Comparison of ENCODE assay signal across 9 cellular contexts in the genomic region with DNA sequence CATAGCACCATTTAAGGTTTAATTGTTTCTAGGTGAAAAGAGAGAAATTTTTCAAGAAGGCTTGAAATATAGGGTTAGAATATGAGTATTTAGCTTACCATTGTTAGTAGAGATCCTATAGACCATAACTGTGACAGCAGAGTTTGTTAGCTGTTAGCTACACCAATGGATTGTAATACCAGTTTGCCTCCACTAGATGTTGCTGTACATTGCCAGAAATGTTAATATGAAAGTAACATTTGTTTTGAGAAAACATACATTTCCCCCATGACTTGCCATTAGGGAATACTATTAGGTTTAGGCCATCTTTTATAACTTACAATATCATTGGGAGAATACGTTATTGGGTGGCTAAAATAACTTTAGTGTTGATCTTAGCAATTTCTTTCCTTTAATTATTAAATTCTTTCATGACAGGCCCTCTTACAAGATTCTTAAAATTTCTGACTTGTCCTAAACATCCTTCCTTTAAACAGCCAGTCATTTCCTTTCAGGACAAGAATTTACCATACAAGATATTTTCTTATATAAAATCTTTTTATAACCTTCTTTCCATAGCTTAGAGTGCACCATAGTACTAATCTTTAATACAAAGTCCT. TPM values are rescaled to one million over a fixed set of nuclear protein-coding genes. Genes with fewer than 3 reads are reported as not detected.
DNase-seq lines count a peak whose midpoint lies in the region; ATAC-seq and TF ChIP-seq lines count a peak whose summit lies in the region.
"Had no signal": no experiment of that assay in that cellular context is flagged by ENCODE, and none has a peak within 500 bp of the region (broad histone marks: within the 10 kb centered on the region; RNA-seq: fewer than 3 reads in every experiment).

No MANE protein-coding gene starts in this region.

- ATAC-seq in CD4-positive, CD25-positive, alpha-beta regulatory T cell (ENCODE audit: low read depth in 2 of 2), result peak; percentile 34 to 44
- ATAC-seq in GM18907 (IDR thresholded peaks at IDR 0.05; ENCODE audit: unreplicated experiment) (peak; percentile 73), activated B cell treated with CpG ODN at 0.5 μM for 24 hours (ENCODE audit: low read depth) (peak; percentile 58), left cardiac atrium (peak; percentile 30 to 31), GM19023 (IDR thresholded peaks at IDR 0.05; ENCODE audit: unreplicated experiment) (no peak)

- POLR2A ChIA-PET in activated B cell treated with CpG ODN at 0.5 μM for 24 hours (lab: Charles Lee), result interaction anchor here (1.4 kb wide), 1 partner anchor 55 kb away, joined by 4 read pairs; a partner anchor contains a TSS

- H3K9me3 Mint-ChIP-seq in CD4-positive, CD25-positive, alpha-beta regulatory T cell, result peaks cover 0 to 2% (median 0%) of the 10 kb centered on the region in 7 donors
- H3K9me3 Mint-ChIP-seq in activated B cell treated with CpG ODN at 0.5 μM for 24 hours, result no peaks in the 10 kb centered on the region

- peaks cover 5% of the 10 kb centered on the region for H3K27me3 ChIP-seq in CD4-positive, CD25-positive, alpha-beta regulatory T cell (ENCODE audit: control insufficient read depth, insufficient read depth, low read length)

- H3K4me1 Mint-ChIP-seq in CD4-positive, CD25-positive, alpha-beta regulatory T cell, result peaks cover 0 to 9% (median 3%) of the 10 kb centered on the region in 4 donors
- H3K4me1 Mint-ChIP-seq in activated B cell treated with CpG ODN at 0.5 μM for 24 hours, result peaks cover 3% of the 10 kb centered on the region

- no peak overlapping the region for H3K27ac ChIP-seq in CD4-positive, CD25-positive, alpha-beta regulatory T cell (ENCODE audit: insufficient read depth, low read length, poor library complexity, severe bottlenecking)

- H3K4me3 ChIP-seq in CD4-positive, CD25-positive, alpha-beta regulatory T cell (ENCODE audit: low read depth, low read length), result no peak overlapping the region
- no peak overlapping the region for H3K4me3 ChIP-seq in skeletal muscle cell (ENCODE audit: low read depth, low read length)

- no peak overlapping the region for H3K4me3 Mint-ChIP-seq in CD4-positive, CD25-positive, alpha-beta regulatory T cell
- no peak overlapping the region for H3K4me3 Mint-ChIP-seq in activated B cell treated with CpG ODN at 0.5 μM for 24 hours
- H3K4me3 Mint-ChIP-seq: IgD-negative memory B cell had no signal

- no peaks in the 10 kb centered on the region for H3K36me3 Mint-ChIP-seq in CD4-positive, CD25-positive, alpha-beta regulatory T cell
- no peaks in the 10 kb centered on the region for H3K36me3 Mint-ChIP-seq in activated B cell treated with CpG ODN at 0.5 μM for 24 hours (ENCODE audit: low read depth)
- H3K36me3 Mint-ChIP-seq: IgD-negative memory B cell had no signal

- H3K27ac Mint-ChIP-seq in CD4-positive, CD25-positive, alpha-beta regulatory T cell, result no peak overlapping the region
- H3K27ac Mint-ChIP-seq in activated B cell treated with CpG ODN at 0.5 μM for 24 hours, result no peak overlapping the region
- H3K27ac Mint-ChIP-seq: IgD-negative memory B cell had no signal

- peak; percentile 16 for TF ChIP-seq CTCF in activated B cell treated with CpG ODN at 0.5 μM for 24 hours (IDR thresholded peaks at IDR 0.05)

- CTCF ChIA-PET in activated B cell treated with CpG ODN at 0.5 μM for 24 hours (lab: Charles Lee), result interaction anchor here (0.7 to 3.4 kb wide), 11 partner anchors 13 to 420 kb away, joined by 3 to 60 read pairs (median 3); a partner anchor contains a TSS

- peak in 2 of 3 donors; percentile 46 to 53 for DNase-seq in CD4-positive, CD25-positive, alpha-beta regulatory T cell
- DNase-seq in NCI-H1105 (lab: John Stamatoyannopoulos, UW), result peak; percentile 45
- no peak for DNase-seq in activated B cell treated with CpG ODN at 0.5 μM for 24 hours
- no peak for DNase-seq in left cardiac atrium
- DNase-seq in skeletal muscle cell (ENCODE audit: low read depth), result peak; percentile 7
- no peak for DNase-seq in NK-92 treated with Interleukin-12 subunit alpha and Interleukin-12 subunit beta, amount 100 ng/mL, for 24 hours (lab: John Stamatoyannopoulos, UW)

- intact Hi-C loops in activated B cell treated with CpG ODN at 0.5 μM for 24 hours (cut with micrococcal nuclease) (loop anchor here (1.0 to 5.0 kb wide), 3 partner anchors 265 to 496 kb away; no protein-coding TSS in a partner anchor), left cardiac atrium (cut with DNase I) (loop anchor here (2.0 to 5.0 kb wide), 2 partner anchors 355 to 356 kb away; no protein-coding TSS in a partner anchor)

- peaks cover 27% of the 10 kb centered on the region for H3K27me3 Mint-ChIP-seq in CD4-positive, CD25-positive, alpha-beta regulatory T cell
- peaks cover 31% of the 10 kb centered on the region for H3K27me3 Mint-ChIP-seq in activated B cell treated with CpG ODN at 0.5 μM for 24 hours

- no peaks in the 10 kb centered on the region for H3K36me3 ChIP-seq in CD4-positive, CD25-positive, alpha-beta regulatory T cell (ENCODE audit: control insufficient read depth, insufficient read depth, low read length)

- H3K9me3 ChIP-seq in CD4-positive, CD25-positive, alpha-beta regulatory T cell (ENCODE audit: control insufficient read depth in 2 of 2, low read length in 2 of 2), result no peaks in the 10 kb centered on the region

- peaks cover 10% of the 10 kb centered on the region for H3K4me1 ChIP-seq in CD4-positive, CD25-positive, alpha-beta regulatory T cell (ENCODE audit: control insufficient read depth, insufficient read depth, low read length, poor library complexity, severe bottlenecking)

RNA-seq across cellular contexts. Expression of a gene that starts 39.5 kb away (rescaled TPM):
- total RNA-seq in CD4-positive, CD25-positive, alpha-beta regulatory T cell, result 2.4 TPM
- under 1 TPM; 0.46 to 0.92 (median 0.78) TPM for polyA plus RNA-seq in CD4-positive, CD25-positive, alpha-beta regulatory T cell
- total RNA-seq in activated B cell treated with CpG ODN at 0.5 μM for 24 hours, result 10.1 and 12.8 TPM in 2 replicates
- total RNA-seq in left cardiac atrium, result 1 to 10 TPM; 7.9 to 9.4 TPM

RNA-seq across cellular contexts. Expression of a gene that starts 48.3 kb away (rescaled TPM):
- total RNA-seq in CD4-positive, CD25-positive, alpha-beta regulatory T cell, result 6.5 TPM
- polyA plus RNA-seq in CD4-positive, CD25-positive, alpha-beta regulatory T cell, result 1 to 10 TPM; 3.9 to 6.6 (median 5.8) TPM
- 10.6 and 12.3 TPM in 2 replicates for total RNA-seq in activated B cell treated with CpG ODN at 0.5 μM for 24 hours
- 1 to 10 TPM; 2.3 to 2.7 TPM for total RNA-seq in left cardiac atrium

RNA-seq across cellular contexts. Expression of a gene that starts 55.1 kb away (rescaled TPM):
- total RNA-seq in CD4-positive, CD25-positive, alpha-beta regulatory T cell, result 16.7 TPM
- 1 to 10 TPM; 5.8 to 9.6 (median 7.3) TPM for polyA plus RNA-seq in CD4-positive, CD25-positive, alpha-beta regulatory T cell
- total RNA-seq in activated B cell treated with CpG ODN at 0.5 μM for 24 hours (23.2 and 24.8 TPM in 2 replicates), left cardiac atrium (10 to 100 TPM; 13.6 to 17.0 TPM)

Comparison
In these comparisons a context has a peak if more than half of its experiments do, and no peak if none do; other contexts are left out.
1. DNase-seq: peak in CD4-positive, CD25-positive, alpha-beta regulatory T cell (2 of 3), NCI-H1105 (single experiment) and skeletal muscle cell (single experiment); none in activated B cell treated with CpG ODN at 0.5 μM for 24 hours (single experiment), left cardiac atrium (single experiment) and NK-92 treated with Interleukin-12 subunit alpha and Interleukin-12 subunit beta, amount 100 ng/mL, for 24 hours (single experiment).